1 cellular context compared by ENCODE assay signal in genomic region chr1:206708058-206708457, GRCh38.
TF ChIP-seq lines count a peak whose summit lies in the region.

No MANE protein-coding gene starts in this region.

TF ChIP-seq in IMR-90, 13 proteins besides CTCF, POLR2A, EP300 and RAD21 (continued from another document):
- TF ChIP-seq ELK1 (IDR thresholded peaks at IDR 0.05; ENCODE audit: borderline replicate concordance, low read depth, low read length) = no peak
- TF ChIP-seq CHD1 (IDR thresholded peaks at IDR 0.05; ENCODE audit: low read depth, low read length) = no peak
- TF ChIP-seq MAFK (IDR thresholded peaks at IDR 0.05; ENCODE audit: low read depth, low read length) = no peak
- no peak for TF ChIP-seq USF2 (IDR thresholded peaks at IDR 0.05; ENCODE audit: low read depth, low read length)
- TF ChIP-seq CEBPB (IDR thresholded peaks at IDR 0.05; ENCODE audit: low read depth, low read length) = no peak
- no peak for TF ChIP-seq MXI1 (IDR thresholded peaks at IDR 0.05; ENCODE audit: borderline replicate concordance, low read depth, low read length)
- no peak for TF ChIP-seq MAZ (IDR thresholded peaks at IDR 0.05; ENCODE audit: borderline replicate concordance, low read depth, low read length)
- no peak for TF ChIP-seq NFE2L2 (IDR thresholded peaks at IDR 0.05; ENCODE audit: low read depth, low read length)
- no peak for TF ChIP-seq BHLHE40 (IDR thresholded peaks at IDR 0.05; ENCODE audit: low read depth, low read length)
- no peak for TF ChIP-seq RFX5 (IDR thresholded peaks at IDR 0.05; ENCODE audit: low read depth, low read length)
